Comparison of ENCODE assay signal across 19 cellular contexts in genomic region chr7:157487046-157487770, GRCh38.
"Had no signal": no experiment of that assay in that cellular context is flagged by ENCODE, and none has a peak within 500 bp of the region (broad histone marks: within the 10 kb centered on the region; RNA-seq: fewer than 3 reads in every experiment).

No MANE protein-coding gene starts in this region.

- H3K4me3 ChIP-seq: cardiac muscle cell, SJSA1, tibial artery, uterus had no signal

- DNase-seq: activated CD4-positive, alpha-beta T cell treated with anti-CD3 and anti-CD28 coated beads, Interleukin-2, amount 50 U/mL, for 48 hours; activated naive CD8-positive, alpha-beta T cell treated with anti-CD3 and anti-CD28 coated beads for 36 hours; amygdala; dorsolateral prefrontal cortex; foreskin melanocyte; glutamatergic neuron; hippocampal formation; left colon; stimulated activated CD4-positive, alpha-beta T cell treated with anti-CD3 and anti-CD28 coated beads, Interleukin-4, amount 100 ng/mL, for 4 hours; stimulated activated naive B cell treated with anti-CD40 and anti-IgM and Interleukin-4, amounts not matched to agents 10 μg/mL and 1 μg/mL and 100 μg/mL, for 72 hours; T-helper 17 cell; tibial artery; WERI-Rb-1 had no signal

- H3K9ac ChIP-seq: parathyroid adenoma had no signal

- ATAC-seq: left colon; sciatic nerve; stimulated activated naive B cell treated with anti-CD40 and anti-IgM and Interleukin-4, amounts not matched to agents 10 μg/mL and 1 μg/mL and 100 μg/mL, for 72 hours; T-helper 17 cell had no signal

- H3K27ac Mint-ChIP-seq: activated naive CD8-positive, alpha-beta T cell treated with anti-CD3 and anti-CD28 coated beads for 36 hours; stimulated activated naive B cell treated with anti-CD40 and anti-IgM and Interleukin-4, amounts not matched to agents 10 μg/mL and 1 μg/mL and 100 μg/mL, for 72 hours; T-helper 17 cell had no signal

- H3K4me1 ChIP-seq: parathyroid adenoma, tibial artery, uterus had no signal

- H3K9me3 ChIP-seq: SJSA1, uterus had no signal

- H3K36me3 ChIP-seq: cardiac muscle cell, SJSA1, tibial artery, uterus, WERI-Rb-1 had no signal

- H3K27ac ChIP-seq: cardiac muscle cell, dorsolateral prefrontal cortex, parathyroid adenoma, tibial artery, uterus, WERI-Rb-1 had no signal

- H3K4me3 Mint-ChIP-seq: activated naive CD8-positive, alpha-beta T cell treated with anti-CD3 and anti-CD28 coated beads for 36 hours; neural crest cell; stimulated activated naive B cell treated with anti-CD40 and anti-IgM and Interleukin-4, amounts not matched to agents 10 μg/mL and 1 μg/mL and 100 μg/mL, for 72 hours; T-helper 17 cell had no signal

- H2AFZ ChIP-seq: parathyroid adenoma had no signal

- H3K79me2 ChIP-seq: parathyroid adenoma had no signal

- H3K36me3 Mint-ChIP-seq: stimulated activated naive B cell treated with anti-CD40 and anti-IgM and Interleukin-4, amounts not matched to agents 10 μg/mL and 1 μg/mL and 100 μg/mL, for 72 hours had no signal

- H3K27me3 Mint-ChIP-seq: T-helper 17 cell had no signal

- H3K27me3 ChIP-seq: cardiac muscle cell, SJSA1, uterus had no signal
